Comparison of ENCODE assay signal across 8 cellular contexts in the genomic region with DNA sequence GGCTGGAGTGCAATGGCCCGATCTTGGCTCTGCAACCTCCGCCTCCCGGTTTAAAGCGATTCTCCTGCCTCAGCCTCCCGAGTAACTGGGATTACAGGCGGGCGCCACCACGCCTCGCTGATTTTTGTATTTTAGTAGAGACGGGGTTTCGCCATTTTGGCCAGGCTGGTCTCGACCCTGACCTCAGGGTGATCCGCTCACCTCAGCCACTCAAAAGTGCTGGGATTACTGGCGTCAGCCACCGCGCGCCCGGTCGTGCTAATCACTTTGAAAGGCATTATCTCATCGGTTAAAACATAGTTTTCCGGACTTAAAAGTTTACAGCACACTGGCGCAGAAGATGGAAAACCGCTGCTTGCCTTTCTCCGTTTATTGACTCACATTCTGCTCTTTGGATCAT. TPM values are rescaled to one million over a fixed set of nuclear protein-coding genes. Genes with fewer than 3 reads are reported as not detected.
A peak's percentile ranks its signal among the peaks of the same experiment; 100 is the strongest.
DNase-seq lines count a peak whose midpoint lies in the region; ATAC-seq and TF ChIP-seq lines count a peak whose summit lies in the region.

No MANE protein-coding gene starts in this region.

- H3K27me3 Mint-ChIP-seq in IgD-negative memory B cell, result no peaks in the 10 kb centered on the region
- peaks cover 0 to 5% (median 4%) of the 10 kb centered on the region in 3 donors for H3K27me3 Mint-ChIP-seq in naive B cell

- DNase-seq in AG04449 (ENCODE audit: low read depth, low spot score) (no peak), choroid plexus epithelial cell (ENCODE audit: low read depth) (no peak), naive B cell (no peak), NCI-H2171 treated with DMSO at 0.1 percent for 48 hours (lab: John Stamatoyannopoulos, UW) (no peak), NCI-H748 treated with DMSO at 0.1 percent for 48 hours (lab: John Stamatoyannopoulos, UW) (no peak), HT-29 (ENCODE audit: low spot score) (no peak), left lobe of liver (ENCODE audit: low spot score) (no peak)

- H3K9me3 Mint-ChIP-seq in IgD-negative memory B cell (peaks cover 3 to 6% (median 3%) of the 10 kb centered on the region in 3 donors), naive B cell (peaks cover 4 to 30% (median 12%) of the 10 kb centered on the region in 7 donors)

- POLR2A ChIA-PET in AG04449 (lab: Yijun Ruan, JAX), result no interaction called here

- ATAC-seq in naive B cell (ENCODE audit: low read depth in 2 of 2) (no peak), left lobe of liver (no peak)

- peaks cover 6 to 16% (median 15%) of the 10 kb centered on the region in 3 donors for H3K4me1 Mint-ChIP-seq in IgD-negative memory B cell
- peaks cover 22 to 26% (median 25%) of the 10 kb centered on the region in 3 donors for H3K4me1 Mint-ChIP-seq in naive B cell

- peak overlapping the region in 2 of 3 donors; percentile 93 to 96 for H3K27ac Mint-ChIP-seq in IgD-negative memory B cell
- peak overlapping the region in 3 of 6 donors; percentile 30 to 97 (median 97) for H3K27ac Mint-ChIP-seq in naive B cell

- CTCF ChIA-PET in AG04449 (lab: Yijun Ruan, JAX), result no interaction called here

- H3K4me3 ChIP-seq in AG04449 (ENCODE audit: low read depth, low read length), result peak overlapping the region; percentile 90
- H3K4me3 ChIP-seq in choroid plexus epithelial cell (ENCODE audit: low read depth, low read length), result peak overlapping the region; percentile 92

- TF ChIP-seq CTCF in AG04449 (IDR thresholded peaks at IDR 0.05; ENCODE audit: insufficient read depth, low read length, missing control alignments), result no peak
- TF ChIP-seq CTCF in choroid plexus epithelial cell (conservative IDR thresholded peaks at IDR 0.05; ENCODE audit: low read depth, low read length), result no peak

- H3K36me3 Mint-ChIP-seq in IgD-negative memory B cell (peaks cover 7% of the 10 kb centered on the region), naive B cell (peaks cover 6 to 14% of the 10 kb centered on the region in 2 donors)

- H3K4me3 Mint-ChIP-seq in IgD-negative memory B cell (peak overlapping the region; percentile 54 to 92 (median 71)), naive B cell (peak overlapping the region in 7 of 8 donors; percentile 32 to 97 (median 60))

RNA-seq across cellular contexts. Expression of gene MTHFS, which starts 27.6 kb away (rescaled TPM):
- polyA plus RNA-seq in IgD-negative memory B cell (61.3 TPM), naive B cell (ENCODE audit: low read depth in 6 of 6) (100 to 1,000 TPM in 1 of 6 donors, 10 to 100 TPM in 5; 60.0 to 107 (median 76.3) TPM)
- total RNA-seq in HT-29 (2014; rRNA removed; shearing (Covaris generic)), result 34.1 and 37.1 TPM in 2 replicates
- 164 TPM for total RNA-seq in left lobe of liver

RNA-seq across cellular contexts. Expression of gene BCL2A1, which starts 46.6 kb away (rescaled TPM):
- polyA plus RNA-seq in IgD-negative memory B cell, result 75.8 TPM
- polyA plus RNA-seq in naive B cell (ENCODE audit: low read depth in 6 of 6), result 10 to 100 TPM; 30.9 to 58.4 (median 44.4) TPM
- total RNA-seq in HT-29 (2014; rRNA removed; shearing (Covaris generic)), result 0.31 TPM in 1 of 2 replicates, not detected in the other
- 0.58 TPM for total RNA-seq in left lobe of liver
